8 cellular contexts compared by ENCODE assay signal in genomic region chr2:112187805-112188596, GRCh38. TPM values are rescaled to one million over a fixed set of nuclear protein-coding genes. Genes with fewer than 3 reads are reported as not detected.
DNase-seq lines count a peak whose midpoint lies in the region; ATAC-seq and TF ChIP-seq lines count a peak whose summit lies in the region.

No MANE protein-coding gene starts in this region.

- DNase-seq in Jurkat, Clone E6-1 (ENCODE audit: low read depth, low spot score) = peak; percentile 90
- DNase-seq in activated CD8-positive, alpha-beta T cell treated with anti-CD3 and anti-CD28 coated beads, Interleukin-2, amount 10 ng/mL, durations not matched to agents 7 days and 5 days = peak; percentile 88
- DNase-seq in fibroblast of pulmonary artery (ENCODE audit: low read depth) (peak; percentile 45), NCI-H2227 treated with DMSO at 0.1 percent for 48 hours (lab: John Stamatoyannopoulos, UW) (no peak), PC-9 (no peak)
- DNase-seq in stimulated activated CD8-positive, alpha-beta memory T cell treated with anti-CD3 and anti-CD28 coated beads, Interleukin-15, amount 100 ng/mL, for 48 hours (ENCODE audit: low read depth in 2 of 2) = peak; percentile 58 to 65

- H3K79me2 ChIP-seq in PC-9 (ENCODE audit: low read depth) = no peaks in the 10 kb centered on the region

- H3K27me3 Mint-ChIP-seq in activated CD8-positive, alpha-beta T cell treated with anti-CD3 and anti-CD28 coated beads, Interleukin-2, amount 10 ng/mL, durations not matched to agents 7 days and 5 days (ENCODE audit: low read depth) = no peaks in the 10 kb centered on the region

- H3K36me3 ChIP-seq in PC-9 (ENCODE audit: low read depth) = no peaks in the 10 kb centered on the region

- TF ChIP-seq CTCF in fibroblast of pulmonary artery (IDR thresholded peaks at IDR 0.05; ENCODE audit: low read length, missing control alignments) = no peak
- TF ChIP-seq CTCF in PC-9 (conservative IDR thresholded peaks at IDR 0.05) = no peak

- H4K20me1 ChIP-seq in PC-9 (ENCODE audit: insufficient read depth) = no peaks in the 10 kb centered on the region

- peak overlapping the region; percentile 1 for H3K4me3 ChIP-seq in Jurkat, Clone E6-1 (ENCODE audit: low read length)
- H3K4me3 ChIP-seq in fibroblast of pulmonary artery (replicated peaks; ENCODE audit: low read depth, low read length) (no peak overlapping the region), PC-9 (no peak overlapping the region)

- CTCF ChIA-PET in activated CD8-positive, alpha-beta T cell treated with anti-CD3 and anti-CD28 coated beads, Interleukin-2, amount 10 ng/mL, durations not matched to agents 7 days and 5 days (lab: Charles Lee) = interaction anchor here (0.7 to 1.0 kb wide), 2 partner anchors 31 to 66 kb away, joined by 3 read pairs; no protein-coding TSS in a partner anchor
- CTCF ChIA-PET in PC-9 (lab: Charles Lee) = no interaction called here

- no peaks in the 10 kb centered on the region for H3K9me2 ChIP-seq in PC-9 (ENCODE audit: insufficient read depth)

- no peak overlapping the region for H2AFZ ChIP-seq in PC-9

- H3K27me3 ChIP-seq in PC-9 (ENCODE audit: insufficient read depth, low read depth) = no peaks in the 10 kb centered on the region

- H3F3A ChIP-seq in PC-9 (ENCODE audit: insufficient read depth, low read depth) = no peaks in the 10 kb centered on the region

- H3K36me3 Mint-ChIP-seq in activated CD8-positive, alpha-beta T cell treated with anti-CD3 and anti-CD28 coated beads, Interleukin-2, amount 10 ng/mL, durations not matched to agents 7 days and 5 days (ENCODE audit: low read depth) = peaks cover 7% of the 10 kb centered on the region

- peak overlapping the region; percentile 97 for H3K27ac Mint-ChIP-seq in activated CD8-positive, alpha-beta T cell treated with anti-CD3 and anti-CD28 coated beads, Interleukin-2, amount 10 ng/mL, durations not matched to agents 7 days and 5 days

- H3K4me2 ChIP-seq in PC-9 = no peak overlapping the region

- POLR2A ChIA-PET in activated CD8-positive, alpha-beta T cell treated with anti-CD3 and anti-CD28 coated beads, Interleukin-2, amount 10 ng/mL, durations not matched to agents 7 days and 5 days (lab: Charles Lee) = interaction anchor here (0.6 to 1.6 kb wide), 3 partner anchors 15 to 37 kb away, joined by 3 read pairs; no protein-coding TSS in a partner anchor
- POLR2A ChIA-PET in PC-9 (lab: Charles Lee; ENCODE audit: unreplicated experiment) = interaction anchor here (0.6 kb wide), 1 partner anchor 24 kb away, joined by 3 read pairs; no protein-coding TSS in a partner anchor

- intact Hi-C loops in PC-9 (cut with micrococcal nuclease; ENCODE audit: unreplicated experiment) = no loop called here

- H3K27ac ChIP-seq in PC-9 = no peak overlapping the region

- no peaks in the 10 kb centered on the region for H3K4me1 ChIP-seq in PC-9 (replicated peaks; ENCODE audit: insufficient read depth)

- peak; percentile 86 for ATAC-seq in activated CD8-positive, alpha-beta T cell treated with anti-CD3 and anti-CD28 coated beads, Interleukin-2, amount 10 ng/mL, durations not matched to agents 7 days and 5 days
- ATAC-seq in HG02610 (IDR thresholded peaks at IDR 0.05; ENCODE audit: unreplicated experiment) (no peak), GM21447 (IDR thresholded peaks at IDR 0.05; ENCODE audit: unreplicated experiment) (no peak)

- peaks cover 44% of the 10 kb centered on the region for H3K4me1 Mint-ChIP-seq in activated CD8-positive, alpha-beta T cell treated with anti-CD3 and anti-CD28 coated beads, Interleukin-2, amount 10 ng/mL, durations not matched to agents 7 days and 5 days (ENCODE audit: low read depth)

- H3K9me3 Mint-ChIP-seq in activated CD8-positive, alpha-beta T cell treated with anti-CD3 and anti-CD28 coated beads, Interleukin-2, amount 10 ng/mL, durations not matched to agents 7 days and 5 days (ENCODE audit: insufficient read depth) = no peaks in the 10 kb centered on the region

- BruUV-seq in PC-9 (replicated peaks; lab: Mats Ljungman, UMichigan) = no TSS peak

- peak overlapping the region; percentile 31 for H3K4me3 Mint-ChIP-seq in activated CD8-positive, alpha-beta T cell treated with anti-CD3 and anti-CD28 coated beads, Interleukin-2, amount 10 ng/mL, durations not matched to agents 7 days and 5 days

- H3K9me3 ChIP-seq in PC-9 (ENCODE audit: insufficient read depth, low read depth) = no peaks in the 10 kb centered on the region

RNA-seq across cellular contexts. Expression of gene FBLN7, which starts 49.8 kb away (rescaled TPM):
- 1.4 TPM for polyA plus RNA-seq in Jurkat, Clone E6-1 (2012; ENCODE audit: insufficient read depth, insufficient read length)
- total RNA-seq in activated CD8-positive, alpha-beta T cell treated with anti-CD3 and anti-CD28 coated beads, Interleukin-2, amount 10 ng/mL, durations not matched to agents 7 days and 5 days = under 1 TPM; 0.58 to 0.91 TPM
- total RNA-seq in PC-9 (2021) = 0.70 and 1.6 TPM in 2 replicates

Comparison
In these comparisons a context has a peak if more than half of its experiments do, and no peak if none do; other contexts are left out.
1. DNase-seq: peak in Jurkat, Clone E6-1 (single experiment), activated CD8-positive, alpha-beta T cell treated with anti-CD3 and anti-CD28 coated beads, Interleukin-2, amount 10 ng/mL, durations not matched to agents 7 days and 5 days (single experiment), fibroblast of pulmonary artery (single experiment) and stimulated activated CD8-positive, alpha-beta memory T cell treated with anti-CD3 and anti-CD28 coated beads, Interleukin-15, amount 100 ng/mL, for 48 hours (2 of 2); none in NCI-H2227 treated with DMSO at 0.1 percent for 48 hours (single experiment) and PC-9 (0 of 2).